Comparison of ENCODE assay signal across 20 cellular contexts in the genomic region with DNA sequence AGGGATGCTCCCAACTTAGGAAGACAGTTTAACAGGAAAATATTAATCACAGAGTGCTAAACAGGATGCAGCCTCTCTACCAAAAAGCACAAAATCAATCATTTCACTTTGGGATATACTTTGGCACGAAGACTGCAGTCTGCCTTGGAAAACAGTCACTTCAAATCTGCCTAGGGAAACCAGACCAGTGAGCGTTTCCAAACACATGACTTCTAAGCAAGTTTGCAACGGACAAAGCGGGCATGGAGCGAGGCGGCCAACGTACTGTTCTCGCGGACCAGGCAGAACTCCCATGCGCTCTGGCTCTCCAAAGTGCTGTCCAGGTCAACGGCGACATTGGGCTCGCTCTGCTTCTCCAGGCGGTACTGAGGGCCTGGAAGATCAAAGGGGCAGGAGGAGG.
DNase-seq lines count a peak whose midpoint lies in the region; ATAC-seq and TF ChIP-seq lines count a peak whose summit lies in the region.
"Had no signal": no experiment of that assay in that cellular context is flagged by ENCODE, and none has a peak within 500 bp of the region (broad histone marks: within the 10 kb centered on the region; RNA-seq: fewer than 3 reads in every experiment).

No MANE protein-coding gene starts in this region.

- in situ Hi-C loops in transverse colon (cut with MboI; ENCODE audit: low pct_ligation_motif_present in 1 of 4, low pct_unique_long_range_greater_than_20kb in 1 of 4, low sequenced_read_pairs in 3 of 4) = no loop called here

- no peaks in the 10 kb centered on the region for H3K27me3 ChIP-seq in cardiac muscle cell
- no peaks in the 10 kb centered on the region for H3K27me3 ChIP-seq in transverse colon

- peaks cover 23% of the 10 kb centered on the region for H3K36me3 Mint-ChIP-seq in mesothelial cell of epicardium
- H3K36me3 Mint-ChIP-seq in T-helper 2 cell treated with Interferon-gamma antibody and Interleukin-4, amounts not matched to agents 5 μg/mL and 100 μg/mL, for 36 hours (ENCODE audit: low read depth) = peaks cover 8% of the 10 kb centered on the region

- TF ChIP-seq EP300 in transverse colon (IDR thresholded peaks at IDR 0.05; ENCODE audit: low read depth) = no peak

- WGBS in transverse colon (ENCODE audit: low coverage in 1 of 2), 2 donors = 82 to 93% methylated on average over 5 to 14 of the region's 14 CpGs

- H3K9me3 Mint-ChIP-seq in mesothelial cell of epicardium = peaks cover 9% of the 10 kb centered on the region
- no peaks in the 10 kb centered on the region for H3K9me3 Mint-ChIP-seq in T-helper 2 cell treated with Interferon-gamma antibody and Interleukin-4, amounts not matched to agents 5 μg/mL and 100 μg/mL, for 36 hours
- H3K9me3 Mint-ChIP-seq: activated CD8-positive, alpha-beta T cell treated with anti-CD3 and anti-CD28 coated beads for 36 hours; CD8-positive, alpha-beta T cell; central memory CD8-positive, alpha-beta T cell; neural crest cell had no signal

- ATAC-seq in GM21423 (IDR thresholded peaks at IDR 0.05; ENCODE audit: unreplicated experiment) (no peak), HG03354 (IDR thresholded peaks at IDR 0.05; ENCODE audit: poor library complexity, severe bottlenecking, unreplicated experiment) (no peak)
- ATAC-seq: activated CD8-positive, alpha-beta T cell treated with anti-CD3 and anti-CD28 coated beads for 36 hours; CD8-positive, alpha-beta T cell had no signal

- H3K36me3 ChIP-seq in cardiac muscle cell = no peaks in the 10 kb centered on the region
- H3K36me3 ChIP-seq in transverse colon = peaks cover 0 to 4% (median 0%) of the 10 kb centered on the region in 4 donors
- H3K36me3 ChIP-seq: thoracic aorta had no signal

- H3K27ac Mint-ChIP-seq in mesothelial cell of epicardium = peak overlapping the region; percentile 69
- H3K27ac Mint-ChIP-seq in T-helper 2 cell treated with Interferon-gamma antibody and Interleukin-4, amounts not matched to agents 5 μg/mL and 100 μg/mL, for 36 hours = no peak overlapping the region
- H3K27ac Mint-ChIP-seq: activated CD8-positive, alpha-beta T cell treated with anti-CD3 and anti-CD28 coated beads for 36 hours; CD8-positive, alpha-beta T cell had no signal

- DNase-seq in amniotic epithelial cell (ENCODE audit: low read depth) (peak; percentile 23), cardiac muscle cell (ENCODE audit: low read depth in 1 of 2, low spot score in 1 of 2) (peak; percentile 11 to 22), mesothelial cell of epicardium (ENCODE audit: low spot score in 2 of 2, unreplicated experiment in 2 of 2) (no peak), transverse colon (no peak)
- no peak for DNase-seq in T-helper 2 cell treated with Interferon-gamma antibody and Interleukin-4, amounts not matched to agents 5 μg/mL and 100 μg/mL, for 36 hours (ENCODE audit: low spot score)
- DNase-seq: activated CD8-positive, alpha-beta T cell treated with anti-CD3 and anti-CD28 coated beads for 36 hours; activated T-cell treated with anti-CD3 and anti-CD28 coated beads for 4 hours; CD8-positive, alpha-beta T cell; GDM1; kidney glomerular epithelial cell; NCI-H1694; posterior cingulate gyrus; stimulated activated CD4-positive, alpha-beta T cell treated with anti-CD3 and anti-CD28 coated beads, Interleukin-1b, Interleukin-23, amount 100 ng/mL, for 48 hours; T1000 had no signal

- H3K4me1 Mint-ChIP-seq in mesothelial cell of epicardium = peaks cover 45% of the 10 kb centered on the region
- peaks cover 4% of the 10 kb centered on the region for H3K4me1 Mint-ChIP-seq in T-helper 2 cell treated with Interferon-gamma antibody and Interleukin-4, amounts not matched to agents 5 μg/mL and 100 μg/mL, for 36 hours (ENCODE audit: low read depth)
- H3K4me1 Mint-ChIP-seq: central memory CD8-positive, alpha-beta T cell had no signal

- no peak for TF ChIP-seq POLR2A in transverse colon (IDR thresholded peaks at IDR 0.05)

- no peak overlapping the region for H3K4me3 Mint-ChIP-seq in mesothelial cell of epicardium
- no peak overlapping the region for H3K4me3 Mint-ChIP-seq in T-helper 2 cell treated with Interferon-gamma antibody and Interleukin-4, amounts not matched to agents 5 μg/mL and 100 μg/mL, for 36 hours
- H3K4me3 Mint-ChIP-seq: activated CD8-positive, alpha-beta T cell treated with anti-CD3 and anti-CD28 coated beads for 36 hours; CD8-positive, alpha-beta T cell; central memory CD8-positive, alpha-beta T cell; neural crest cell had no signal

- H3K4me3 ChIP-seq in cardiac muscle cell = no peak overlapping the region
- H3K4me3 ChIP-seq in transverse colon = no peak overlapping the region
- H3K4me3 ChIP-seq: thoracic aorta had no signal

- TF ChIP-seq CTCF in cardiac muscle cell (IDR thresholded peaks at IDR 0.05; ENCODE audit: low read depth, low read length) (no peak), mesothelial cell of epicardium (IDR thresholded peaks at IDR 0.05; ENCODE audit: unreplicated experiment) (no peak), transverse colon (IDR thresholded peaks at IDR 0.05) (no peak)

- no peaks in the 10 kb centered on the region for H3K9me3 ChIP-seq in cardiac muscle cell (ENCODE audit: low read depth)
- H3K9me3 ChIP-seq in transverse colon = no peaks in the 10 kb centered on the region
- H3K9me3 ChIP-seq: thoracic aorta had no signal

- no peaks in the 10 kb centered on the region for H3K27me3 Mint-ChIP-seq in mesothelial cell of epicardium (ENCODE audit: low read depth)
- H3K27me3 Mint-ChIP-seq in T-helper 2 cell treated with Interferon-gamma antibody and Interleukin-4, amounts not matched to agents 5 μg/mL and 100 μg/mL, for 36 hours (ENCODE audit: low read depth) = no peaks in the 10 kb centered on the region
- H3K27me3 Mint-ChIP-seq: activated CD8-positive, alpha-beta T cell treated with anti-CD3 and anti-CD28 coated beads for 36 hours; central memory CD8-positive, alpha-beta T cell had no signal

- H3K27ac ChIP-seq in cardiac muscle cell (peak overlapping the region; percentile 87), transverse colon (peak overlapping the region; percentile 33 to 65 (median 55))
- H3K27ac ChIP-seq: KMS-11, thoracic aorta had no signal

- H3K4me1 ChIP-seq in cardiac muscle cell (ENCODE audit: low read depth) = peaks cover 44% of the 10 kb centered on the region
- H3K4me1 ChIP-seq in transverse colon = peaks cover 0 to 12% (median 8%) of the 10 kb centered on the region in 4 donors

- intact Hi-C loops in transverse colon (cut with DNase I; ENCODE audit: low total_unique reads) = no loop called here

Comparison
In these comparisons a context has a peak if more than half of its experiments do, and no peak if none do; other contexts are left out.
1. DNase-seq: peak in amniotic epithelial cell (single experiment) and cardiac muscle cell (2 of 2); none in mesothelial cell of epicardium (0 of 2), transverse colon (single experiment) and T-helper 2 cell treated with Interferon-gamma antibody and Interleukin-4, amounts not matched to agents 5 μg/mL and 100 μg/mL, for 36 hours (single experiment).